In the genomic region with DNA sequence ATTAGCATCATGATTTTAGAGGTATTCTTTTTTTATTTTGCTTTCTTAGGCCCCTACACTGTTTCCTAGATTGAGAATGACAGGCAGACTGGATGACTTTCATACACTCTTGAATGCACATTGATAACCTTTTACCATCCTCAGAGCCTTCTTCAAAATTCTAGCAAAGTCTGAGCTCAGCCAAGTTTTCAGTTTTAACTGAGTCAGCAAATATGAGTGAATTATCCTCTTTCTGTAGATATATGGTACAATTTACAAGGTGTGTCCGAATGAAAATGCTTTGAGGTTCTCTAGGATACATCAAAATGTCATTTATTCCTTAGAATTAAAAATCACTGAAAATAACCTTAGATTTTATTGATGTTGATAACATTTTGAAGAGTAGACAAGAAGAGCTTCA, we compare ENCODE assay signal across 33 cellular contexts.
"Had no signal": no experiment of that assay in that cellular context is flagged by ENCODE, and none has a peak within 500 bp of the region (broad histone marks: within the 10 kb centered on the region; RNA-seq: fewer than 3 reads in every experiment).

No MANE protein-coding gene starts in this region.

- H3K27me3 ChIP-seq: adrenal gland, body of pancreas, brain microvascular endothelial cell, breast epithelium had no signal

- DNase-seq: activated B cell treated with CpG ODN at 0.5 μM for 24 hours; activated CD4-positive, alpha-beta memory T cell treated with anti-CD3 and anti-CD28 coated beads for 36 hours; activated CD4-positive, alpha-beta T cell treated with anti-CD3 and anti-CD28 coated beads for 4 hours; activated CD4-positive, alpha-beta T cell treated with anti-CD3 and anti-CD28 coated beads, Interleukin-2, amount 10 ng/mL, durations not matched to agents 24 days and 14 days; activated CD4-positive, alpha-beta T cell treated with anti-CD3 and anti-CD28 coated beads, Interleukin-2, amount 50 U/mL, for 1 hour; activated CD4-positive, alpha-beta T cell treated with anti-CD3 and anti-CD28 coated beads, Interleukin-2, amount 50 U/mL, for 4 hours; activated CD4-positive, CD25-positive, alpha-beta regulatory T cell treated with anti-CD3 and anti-CD28 coated beads, Interleukin-2, amount 50 U/mL, for 72 hours; activated CD8-positive, alpha-beta memory T cell treated with anti-CD3 and anti-CD28 coated beads, Interleukin-2, amount 50 U/mL, for 4 hours; activated CD8-positive, alpha-beta T cell treated with anti-CD3 and anti-CD28 coated beads for 36 hours; activated effector memory CD4-positive, alpha-beta T cell treated with anti-CD3 and anti-CD28 coated beads, Interleukin-2, amount 50 U/mL, for 16 hours; activated gamma-delta T cell treated with Interleukin-2 at 50 U/mL for 16 hours; activated naive CD4-positive, alpha-beta T cell; activated naive CD4-positive, alpha-beta T cell treated with anti-CD3 and anti-CD28 coated beads for 36 hours; activated naive CD4-positive, alpha-beta T cell treated with anti-CD3 and anti-CD28 coated beads, Interleukin-2, amount 50 U/mL, for 16 hours; activated naive CD8-positive, alpha-beta T cell treated with anti-CD3 and anti-CD28 coated beads for 36 hours; activated T-cell treated with anti-CD3 and anti-CD28 coated beads for 4 hours; activated T-cell treated with anti-CD3 and anti-CD28 coated beads, Interleukin-2, amount 50 U/mL, for 1 hour; activated T-cell treated with anti-CD3 and anti-CD28 coated beads, Interleukin-2, amount 50 U/mL, for 4 hours; activated T-cell treated with anti-CD3 and anti-CD28 coated beads, Interleukin-2, amount 50 U/mL, for 72 hours; adrenal gland; amniotic stem cell; aorta; body of pancreas; brain microvascular endothelial cell; central memory CD4-positive, alpha-beta T cell; T-helper 2 cell; T-helper 9 cell had no signal

- H3K9me3 ChIP-seq: adrenal gland, body of pancreas, breast epithelium had no signal

- H3K36me3 ChIP-seq: adrenal gland, brain microvascular endothelial cell, breast epithelium had no signal

- H3K27ac ChIP-seq: adrenal gland, body of pancreas, brain microvascular endothelial cell, breast epithelium, VCaP had no signal

- ATAC-seq: activated CD8-positive, alpha-beta T cell treated with anti-CD3 and anti-CD28 coated beads for 36 hours; activated naive CD4-positive, alpha-beta T cell treated with anti-CD3 and anti-CD28 coated beads, Interleukin-2, amount 50 U/mL, for 72 hours; activated T-cell treated with anti-CD3 and anti-CD28 coated beads, Interleukin-2, amount 50 U/mL, for 4 hours; activated T-cell treated with anti-CD3 and anti-CD28 coated beads, Interleukin-2, amount 50 U/mL, for 72 hours; activated T-helper 17 cell treated with anti-CD3 and anti-CD28 coated beads, Interleukin-2, amount 50 U/mL, for 72 hours; body of pancreas had no signal

- H3K4me3 ChIP-seq: adrenal gland, body of pancreas, breast epithelium had no signal

- FAIRE-seq: astrocyte, TTC549 had no signal

- H3K4me1 ChIP-seq: adrenal gland, body of pancreas, breast epithelium had no signal
